9 cellular contexts compared by ENCODE assay signal in the genomic region with DNA sequence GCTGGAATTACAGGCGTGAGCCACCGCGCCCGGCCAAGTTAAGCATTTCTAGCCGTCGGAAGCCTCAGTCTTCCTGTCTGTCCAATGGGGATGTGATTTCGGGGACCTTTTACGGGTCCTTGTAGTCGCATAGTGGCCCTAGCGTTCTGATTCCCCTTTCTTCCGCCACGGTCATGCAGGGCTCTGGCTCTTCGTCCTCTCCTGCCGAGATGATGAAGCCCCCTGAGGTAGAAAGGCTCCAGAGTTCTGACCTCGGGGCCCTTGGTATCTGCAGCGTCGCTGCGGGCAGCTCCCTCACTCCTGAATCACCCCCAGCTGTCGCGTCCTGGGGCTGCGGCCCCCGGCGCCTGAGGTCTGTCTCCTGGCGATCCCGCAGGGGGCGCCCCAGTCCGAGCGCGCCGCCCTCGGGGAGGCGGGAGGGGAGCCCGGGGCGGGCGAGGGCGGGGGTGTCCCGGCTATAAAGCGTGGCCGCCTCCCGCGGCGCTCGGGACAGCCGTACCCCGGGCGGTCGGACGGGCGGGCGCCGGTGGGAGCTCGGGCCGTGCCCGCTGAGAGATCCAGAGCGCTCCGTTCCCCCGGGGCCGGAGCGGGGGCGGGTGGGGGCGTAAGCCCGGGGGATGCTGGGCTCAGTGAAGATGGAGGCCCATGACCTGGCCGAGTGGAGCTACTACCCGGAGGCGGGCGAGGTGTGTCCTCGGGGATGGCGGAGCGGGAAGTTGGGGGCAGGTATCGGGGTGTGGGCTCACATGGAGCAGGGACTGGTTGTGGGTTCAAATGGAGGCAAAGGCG. TPM values are rescaled to one million over a fixed set of nuclear protein-coding genes. Genes with fewer than 3 reads are reported as not detected.
DNase-seq lines count a peak whose midpoint lies in the region; ATAC-seq and TF ChIP-seq lines count a peak whose summit lies in the region.
"Had no signal": no experiment of that assay in that cellular context is flagged by ENCODE, and none has a peak within 500 bp of the region (broad histone marks: within the 10 kb centered on the region; RNA-seq: fewer than 3 reads in every experiment).

A gene (plus strand): TSS at position 487 of the 789 bp plus-strand sequence. CDS start 131 bp downstream, at position 618.

- TF ChIP-seq CTCF in GM12864 (IDR thresholded peaks at IDR 0.05; ENCODE audit: low read depth, low read length, missing control alignments) (peak; percentile 58), breast epithelium (IDR thresholded peaks at IDR 0.05) (peak; percentile 25 to 47 (median 31))

- peak within 1 kb of the TSS; percentile 96 for H3K4me3 Mint-ChIP-seq in T-helper 1 cell treated with Interleukin-12 subunit alpha and Interleukin-12 subunit beta and Interleukin-4 antibody, amounts not matched to agents 30 μg/mL and 1 μg/mL, for 36 hours

- ATAC-seq in left colon (peak; percentile 67), HG02678 (IDR thresholded peaks at IDR 0.05; ENCODE audit: unreplicated experiment) (no peak)

- peak within 1 kb of the TSS in 1 of 2 donors; percentile 88 for H3K27ac ChIP-seq in breast epithelium

- DNase-seq in GM12864 (ENCODE audit: low read depth) (no peak), HK-2 (ENCODE audit: unreplicated experiment) (peak; percentile 69), breast epithelium (ENCODE audit: low spot score in 2 of 2) (no peak), left colon (peak; percentile 68 to 77), cerebellar nuclear complex (lab: John Stamatoyannopoulos, UW) (no peak)
- DNase-seq in stimulated activated CD8-positive, alpha-beta memory T cell treated with anti-CD3 and anti-CD28 coated beads, Interleukin-12 subunit alpha, Interleukin-12 subunit beta, amount 100 ng/mL, for 4 hours (ENCODE audit: low read depth) = peak; percentile 43

- H3K27me3 ChIP-seq in breast epithelium = peaks cover 0 to 6% of the 10 kb centered on the region in 2 donors

- peaks cover 19% of the 10 kb centered on the region for H3K4me1 Mint-ChIP-seq in T-helper 1 cell treated with Interleukin-12 subunit alpha and Interleukin-12 subunit beta and Interleukin-4 antibody, amounts not matched to agents 30 μg/mL and 1 μg/mL, for 36 hours (ENCODE audit: low read depth)

- no peaks in the 10 kb centered on the region for H3K4me1 ChIP-seq in breast epithelium

- peaks cover 13% of the 10 kb centered on the region for H3K36me3 Mint-ChIP-seq in T-helper 1 cell treated with Interleukin-12 subunit alpha and Interleukin-12 subunit beta and Interleukin-4 antibody, amounts not matched to agents 30 μg/mL and 1 μg/mL, for 36 hours (ENCODE audit: low read depth)

- H3K9me3 Mint-ChIP-seq in T-helper 1 cell treated with Interleukin-12 subunit alpha and Interleukin-12 subunit beta and Interleukin-4 antibody, amounts not matched to agents 30 μg/mL and 1 μg/mL, for 36 hours = no peaks in the 10 kb centered on the region

- peaks cover 50% of the 10 kb centered on the region for H3K27me3 Mint-ChIP-seq in T-helper 1 cell treated with Interleukin-12 subunit alpha and Interleukin-12 subunit beta and Interleukin-4 antibody, amounts not matched to agents 30 μg/mL and 1 μg/mL, for 36 hours (ENCODE audit: low read depth)

- H3K9me3 ChIP-seq in breast epithelium = no peaks in the 10 kb centered on the region

- H3K36me3 ChIP-seq in breast epithelium = no peaks in the 10 kb centered on the region

- intact Hi-C loops in breast epithelium (cut with DNase I; ENCODE audit: low total_unique reads) (loop anchor here (5.0 kb wide), 1 partner anchor 1248 kb away; a partner anchor contains a TSS), left colon (cut with DNase I, micrococcal nuclease) (no loop called here)

- H3K4me3 ChIP-seq in GM12864 (ENCODE audit: low read depth, low read length) (peak within 1 kb of the TSS; percentile 99), breast epithelium (peak within 1 kb of the TSS; percentile 67 to 94 (median 87))

- peak within 1 kb of the TSS; percentile 94 for H3K27ac Mint-ChIP-seq in T-helper 1 cell treated with Interleukin-12 subunit alpha and Interleukin-12 subunit beta and Interleukin-4 antibody, amounts not matched to agents 30 μg/mL and 1 μg/mL, for 36 hours

- TF ChIP-seq POLR2A in breast epithelium (IDR thresholded peaks at IDR 0.05) = no peak

RNA-seq across cellular contexts. Expression of the gene that starts here (rescaled TPM):
- total RNA-seq in breast epithelium = under 1 TPM in 1 of 3 donors, not detected in 2; 0.33 TPM
- total RNA-seq in left colon = 10 to 100 TPM; 31.5 to 53.7 TPM
- total RNA-seq: dermis microvascular lymphatic vessel endothelial cell had no signal

Comparison
In these comparisons a context has a peak if more than half of its experiments do, and no peak if none do; other contexts are left out.
1. RNA of the gene that starts here (total RNA-seq): 31.5 to 53.7 TPM in left colon; 0.33 TPM in breast epithelium; every median in the first group is over 10 times any median in the second.
2. DNase-seq: peak in HK-2 (single experiment), left colon (2 of 2) and stimulated activated CD8-positive, alpha-beta memory T cell treated with anti-CD3 and anti-CD28 coated beads, Interleukin-12 subunit alpha, Interleukin-12 subunit beta, amount 100 ng/mL, for 4 hours (single experiment); none in GM12864 (single experiment), breast epithelium (0 of 2) and cerebellar nuclear complex (0 of 2).